In genomic region chr3:71421820-71422566, GRCh38 we compare ENCODE assay signal across 8 cellular contexts.
DNase-seq lines count a peak whose midpoint lies in the region; ATAC-seq and TF ChIP-seq lines count a peak whose summit lies in the region.

No MANE protein-coding gene starts in this region.

- ATAC-seq in GM18907 (IDR thresholded peaks at IDR 0.05; ENCODE audit: unreplicated experiment), result peak; percentile 90
- ATAC-seq in HG02840 (IDR thresholded peaks at IDR 0.05; ENCODE audit: low FRiP score, unreplicated experiment), result peak; percentile 86

- intact Hi-C loops in A673 (cut with micrococcal nuclease; ENCODE audit: unreplicated experiment), result no loop called here

- peak overlapping the region; percentile 4 for H3K4me3 Mint-ChIP-seq in T-helper 1 cell treated with Interleukin-12 subunit alpha and Interleukin-12 subunit beta and Interleukin-4 antibody, amounts not matched to agents 30 μg/mL and 1 μg/mL, for 36 hours

- POLR2A ChIA-PET in A673 (lab: Charles Lee; ENCODE audit: low non-redundant PET), result no interaction called here

- no peak for DNase-seq in NCI-H345 (lab: John Stamatoyannopoulos, UW)
- no peak for DNase-seq in inferior parietal cortex (ENCODE audit: extremely low spot score)
- no peak for DNase-seq in A673 (ENCODE audit: low spot score)
- DNase-seq in brain microvascular endothelial cell, result no peak

- no peaks in the 10 kb centered on the region for H3K9me3 Mint-ChIP-seq in T-helper 1 cell treated with Interleukin-12 subunit alpha and Interleukin-12 subunit beta and Interleukin-4 antibody, amounts not matched to agents 30 μg/mL and 1 μg/mL, for 36 hours

- H3K4me3 ChIP-seq in skin epidermis (no peak overlapping the region), A673 (ENCODE audit: low read depth, low read length, poor library complexity, severe bottlenecking) (no peak overlapping the region), brain microvascular endothelial cell (ENCODE audit: low read depth, low read length) (no peak overlapping the region)

- H3K36me3 Mint-ChIP-seq in T-helper 1 cell treated with Interleukin-12 subunit alpha and Interleukin-12 subunit beta and Interleukin-4 antibody, amounts not matched to agents 30 μg/mL and 1 μg/mL, for 36 hours (ENCODE audit: low read depth), result peaks cover 6% of the 10 kb centered on the region

- TF ChIP-seq CTCF in A673 (conservative IDR thresholded peaks at IDR 0.05; ENCODE audit: low read depth, low read length) (no peak), brain microvascular endothelial cell (IDR thresholded peaks at IDR 0.05; ENCODE audit: low read depth, low read length, missing control alignments) (no peak)

- in situ Hi-C loops in brain microvascular endothelial cell (cut with HindIII; ENCODE audit: low pct_ligation_motif_present, low sequenced_read_pairs), result no loop called here

- no peaks in the 10 kb centered on the region for H3K27me3 ChIP-seq in A673 (replicated peaks; ENCODE audit: insufficient read depth, low read depth, low read length, poor library complexity)
- H3K27me3 ChIP-seq in brain microvascular endothelial cell (replicated peaks), result no peaks in the 10 kb centered on the region

- H3K36me3 ChIP-seq in A673 (ENCODE audit: insufficient read depth, low read length, poor library complexity, severe bottlenecking) (no peaks in the 10 kb centered on the region), brain microvascular endothelial cell (replicated peaks) (no peaks in the 10 kb centered on the region)

- CTCF ChIA-PET in A673 (lab: Charles Lee), result no interaction called here

- H3K9me3 ChIP-seq in A673 (ENCODE audit: low read depth, low read length, poor library complexity, severe bottlenecking), result no peaks in the 10 kb centered on the region

- BruUV-seq in A673 (replicated peaks; lab: Mats Ljungman, UMichigan), result no TSS peak

- peaks cover 84% of the 10 kb centered on the region for H3K27me3 Mint-ChIP-seq in T-helper 1 cell treated with Interleukin-12 subunit alpha and Interleukin-12 subunit beta and Interleukin-4 antibody, amounts not matched to agents 30 μg/mL and 1 μg/mL, for 36 hours (ENCODE audit: low read depth)

- H3K4me1 ChIP-seq in A673 (ENCODE audit: insufficient read depth, low read length, poor library complexity, severe bottlenecking), result peaks cover 11% of the 10 kb centered on the region

- peak overlapping the region; percentile 61 for H3K27ac Mint-ChIP-seq in T-helper 1 cell treated with Interleukin-12 subunit alpha and Interleukin-12 subunit beta and Interleukin-4 antibody, amounts not matched to agents 30 μg/mL and 1 μg/mL, for 36 hours

- H3K27ac ChIP-seq in skin epidermis, result peak overlapping the region in 13 of 21 experiments; percentile 9 to 81 (median 46)
- no peak overlapping the region for H3K27ac ChIP-seq in A673 (ENCODE audit: low read depth, low read length, poor library complexity, severe bottlenecking)
- no peak overlapping the region for H3K27ac ChIP-seq in brain microvascular endothelial cell

- H3K4me1 Mint-ChIP-seq in T-helper 1 cell treated with Interleukin-12 subunit alpha and Interleukin-12 subunit beta and Interleukin-4 antibody, amounts not matched to agents 30 μg/mL and 1 μg/mL, for 36 hours (ENCODE audit: low read depth), result peaks cover 23% of the 10 kb centered on the region

Comparison
In these comparisons a context has a peak if more than half of its experiments do, and no peak if none do; other contexts are left out.
1. H3K27ac ChIP-seq: peak in skin epidermis (13 of 21); none in A673 (single experiment) and brain microvascular endothelial cell (single experiment).